Comparison of ENCODE assay signal across 8 cellular contexts in the genomic region with DNA sequence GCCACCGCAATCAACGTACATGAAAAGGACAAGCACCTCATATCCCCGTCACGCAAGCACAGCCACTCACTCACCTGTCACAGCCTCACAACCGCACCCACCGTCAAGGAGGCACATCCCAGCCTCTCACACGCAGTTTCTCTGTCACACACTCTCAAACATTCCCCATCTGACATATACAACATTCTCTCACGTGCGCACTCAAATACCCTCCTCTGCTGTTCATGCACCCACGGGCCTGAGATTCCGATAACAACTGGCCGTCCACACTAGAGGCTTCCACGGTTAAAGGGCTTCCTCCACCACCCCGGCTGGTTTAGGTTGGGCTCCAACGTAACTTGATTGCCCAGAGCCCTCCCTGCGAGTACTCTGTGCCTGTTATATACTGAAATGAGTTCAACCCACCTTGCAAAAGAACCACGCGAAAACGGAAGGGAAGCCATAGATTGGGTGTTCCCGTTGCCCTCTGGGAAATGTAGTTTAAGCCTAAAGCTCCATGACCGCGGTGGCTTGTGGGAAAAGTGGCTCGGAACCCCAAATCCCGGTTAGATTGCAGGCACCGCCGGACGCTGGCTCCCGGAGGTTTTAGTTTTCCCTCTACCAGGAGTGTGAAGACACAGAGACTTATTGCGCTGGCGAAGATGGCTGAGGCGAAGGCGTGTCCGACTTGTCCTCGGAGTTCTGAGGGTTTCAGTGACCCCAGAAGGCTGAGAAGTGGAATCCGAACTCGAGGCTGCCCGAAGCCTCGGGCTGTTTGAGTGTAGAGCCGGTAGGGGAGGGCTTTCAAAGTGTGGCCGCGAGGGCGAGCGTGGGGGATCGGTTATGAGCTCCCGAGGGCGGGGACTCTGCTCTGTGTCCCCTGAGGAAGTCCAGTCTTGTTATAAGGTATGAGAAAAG. TPM values are rescaled to one million over a fixed set of nuclear protein-coding genes. Genes with fewer than 3 reads are reported as not detected.
DNase-seq lines count a peak whose midpoint lies in the region; ATAC-seq and TF ChIP-seq lines count a peak whose summit lies in the region.

TSS of gene ZNF573 (minus strand) at position 448 of the 897 bp plus-strand sequence. CDS start 5,857 bp downstream, outside the sequence.

- DNase-seq in Ammon's horn (ENCODE audit: low spot score) (peak; percentile 94), NCI-H524 treated with DMSO at 0.1 percent for 48 hours (lab: John Stamatoyannopoulos, UW) (peak; percentile 82), coronary artery (ENCODE audit: low spot score) (peak; percentile 87), left colon (peak; percentile 85 to 90)
- DNase-seq in activated CD4-positive, alpha-beta T cell treated with anti-CD3 and anti-CD28 coated beads for 48 hours = peak; percentile 86
- peak; percentile 65 to 67 for DNase-seq in stimulated activated CD4-positive, alpha-beta T cell treated with anti-CD3 and anti-CD28 coated beads, Interleukin-1b, Interleukin-23, amount 100 ng/mL, for 4 hours (ENCODE audit: low read depth in 2 of 2)

- peak; percentile 66 for TF ChIP-seq POLR2A in GM19099 (IDR thresholded peaks at IDR 0.05; ENCODE audit: extremely low read depth, insufficient read length, low read depth)

- peak; percentile 81 for ATAC-seq in HG03439 (IDR thresholded peaks at IDR 0.05; ENCODE audit: unreplicated experiment)
- peak; percentile 97 for ATAC-seq in left colon

- intact Hi-C loops in left colon (cut with DNase I, micrococcal nuclease) = no loop called here

- H3K4me3 ChIP-seq in coronary artery = peak within 1 kb of the TSS; percentile 88

- peak within 1 kb of the TSS; percentile 54 to 87 for H3K27ac ChIP-seq in coronary artery

- no peak for TF ChIP-seq CTCF in coronary artery (IDR thresholded peaks at IDR 0.05)

RNA-seq across cellular contexts. Expression of gene ZNF573, which starts in this region (rescaled TPM):
- total RNA-seq in left colon = 1 to 10 TPM; 6.0 to 7.4 TPM

Comparison
In these comparisons a context has a peak if more than half of its experiments do, and no peak if none do; other contexts are left out.
1. Peak in every context shown above with its lines: DNase-seq, ATAC-seq, H3K4me3 ChIP-seq and H3K27ac ChIP-seq.